In genomic region chr13:67106502-67107057, GRCh38 we compare ENCODE assay signal across 21 cellular contexts.
A peak's percentile ranks its signal among the peaks of the same experiment; 100 is the strongest.
DNase-seq lines count a peak whose midpoint lies in the region; ATAC-seq and TF ChIP-seq lines count a peak whose summit lies in the region.
"Had no signal": no experiment of that assay in that cellular context is flagged by ENCODE, and none has a peak within 500 bp of the region (broad histone marks: within the 10 kb centered on the region; RNA-seq: fewer than 3 reads in every experiment).

No MANE protein-coding gene starts in this region.

- TF ChIP-seq CTCF in chondrocyte (IDR thresholded peaks at IDR 0.05) (no peak), upper lobe of right lung (IDR thresholded peaks at IDR 0.05) (no peak)

- H3K36me3 Mint-ChIP-seq in chondrocyte (ENCODE audit: low read depth) (no peaks in the 10 kb centered on the region), T-helper 17 cell (ENCODE audit: low read depth) (no peaks in the 10 kb centered on the region)

- ATAC-seq in upper lobe of right lung (peak; percentile 30), T-helper 17 cell (no peak)

- H3K4me1 Mint-ChIP-seq in chondrocyte (ENCODE audit: low read depth) (peaks cover 8% of the 10 kb centered on the region), T-helper 17 cell (no peaks in the 10 kb centered on the region)

- no peaks in the 10 kb centered on the region for H3K27me3 ChIP-seq in upper lobe of right lung

- H3K27ac Mint-ChIP-seq in chondrocyte (ENCODE audit: unreplicated experiment) (no peak overlapping the region), T-helper 17 cell (no peak overlapping the region)
- H3K27ac Mint-ChIP-seq: B cell had no signal

- H3K4me3 ChIP-seq in upper lobe of right lung = no peak overlapping the region
- H3K4me3 ChIP-seq: HAP-1 had no signal

- intact Hi-C loops in posterior vena cava (cut with DNase I) (no loop called here), upper lobe of right lung (cut with DNase I) (no loop called here)

- H3K9me3 ChIP-seq in upper lobe of right lung = no peaks in the 10 kb centered on the region
- H3K9me3 ChIP-seq in T-helper 17 cell (ENCODE audit: control insufficient read depth, low read length, poor library complexity, severe bottlenecking) = no peaks in the 10 kb centered on the region

- no peaks in the 10 kb centered on the region for H3K27me3 Mint-ChIP-seq in chondrocyte (ENCODE audit: low read depth)
- H3K27me3 Mint-ChIP-seq in T-helper 17 cell = no peaks in the 10 kb centered on the region
- H3K27me3 Mint-ChIP-seq: B cell had no signal

- H3K9me3 Mint-ChIP-seq in chondrocyte (ENCODE audit: low read depth) = peaks cover 4% of the 10 kb centered on the region

- DNase-seq in NCI-H2171 treated with DMSO at 0.1 percent for 48 hours (lab: John Stamatoyannopoulos, UW) (peak; percentile 38), NCI-H2171 (lab: John Stamatoyannopoulos, UW) (no peak), chondrocyte (ENCODE audit: low spot score) (peak; percentile 78), posterior vena cava (ENCODE audit: low spot score) (peak; percentile 63), upper lobe of right lung (peak; percentile 53), NCI-H2081 (lab: John Stamatoyannopoulos, UW) (no peak), T-helper 17 cell (no peak)
- DNase-seq: Calu3, DMS79 treated with DMSO at 0.1 percent for 48 hours, GOT3, NCI-H1048, NCI-H1417, NCI-H1694, NCI-H2029 treated with DMSO at 0.1 percent for 48 hours, NCI-H345, NCI-H524, NCI-H774 had no signal

- no peak overlapping the region for H3K27ac ChIP-seq in upper lobe of right lung
- H3K27ac ChIP-seq: 22Rv1, HL-60 had no signal

- no peaks in the 10 kb centered on the region for H3K4me1 ChIP-seq in upper lobe of right lung

- no peak overlapping the region for H3K4me3 Mint-ChIP-seq in chondrocyte (ENCODE audit: unreplicated experiment)
- H3K4me3 Mint-ChIP-seq in T-helper 17 cell = no peak overlapping the region
- H3K4me3 Mint-ChIP-seq: B cell had no signal

- H3K36me3 ChIP-seq in upper lobe of right lung = no peaks in the 10 kb centered on the region
- H3K36me3 ChIP-seq: HAP-1 had no signal

Comparison
In these comparisons a context has a peak if more than half of its experiments do, and no peak if none do; other contexts are left out.
1. DNase-seq: peak in NCI-H2171 treated with DMSO at 0.1 percent for 48 hours (single experiment), chondrocyte (single experiment), posterior vena cava (single experiment) and upper lobe of right lung (single experiment); none in NCI-H2171 (single experiment), NCI-H2081 (0 of 2) and T-helper 17 cell (0 of 3).